In the genomic region with DNA sequence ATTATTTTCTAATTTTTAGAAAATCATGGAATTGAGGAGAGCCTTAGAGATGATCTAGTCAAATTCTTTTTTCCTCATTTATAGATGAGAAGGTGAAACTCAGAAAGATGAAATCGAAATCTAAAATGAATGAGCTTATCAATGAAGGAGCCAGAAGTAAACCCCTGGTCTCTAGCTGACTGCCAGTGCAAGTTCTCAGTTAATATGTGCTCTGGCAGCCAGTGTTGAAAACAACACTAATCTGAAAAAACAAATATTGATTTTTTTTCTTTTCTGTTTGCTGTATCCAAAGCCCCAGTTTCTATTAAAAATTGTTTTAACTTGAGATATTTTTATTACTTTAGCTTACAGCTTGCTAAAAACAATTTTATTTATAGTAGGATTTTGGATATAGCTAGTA, we compare ENCODE assay signal across 21 cellular contexts. TPM values are rescaled to one million over a fixed set of nuclear protein-coding genes. Genes with fewer than 3 reads are reported as not detected.
"Had no signal": no experiment of that assay in that cellular context is flagged by ENCODE, and none has a peak within 500 bp of the region (broad histone marks: within the 10 kb centered on the region; RNA-seq: fewer than 3 reads in every experiment).

No MANE protein-coding gene starts in this region.

- ATAC-seq: activated T-cell treated with anti-CD3 and anti-CD28 coated beads, Interleukin-2, amount 50 U/mL, for 4 hours; T-cell had no signal

- DNase-seq: activated CD4-positive, alpha-beta memory T cell treated with anti-CD3 and anti-CD28 coated beads for 36 hours; activated CD4-positive, alpha-beta T cell treated with anti-CD3 and anti-CD28 coated beads, Interleukin-2, amount 10 ng/mL, durations not matched to agents 7 days and 5 days; activated CD4-positive, CD25-positive, alpha-beta regulatory T cell; activated CD8-positive, alpha-beta memory T cell treated with anti-CD3 and anti-CD28 coated beads for 24 hours; activated effector memory CD4-positive, alpha-beta T cell treated with anti-CD3 and anti-CD28 coated beads, Interleukin-2, amount 50 U/mL, for 16 hours; activated naive CD4-positive, alpha-beta T cell treated with anti-CD3 and anti-CD28 coated beads for 36 hours; activated T-cell treated with anti-CD3 and anti-CD28 coated beads, Interleukin-2, amount 50 U/mL, for 4 hours; amygdala; KG1; NCI-H1105; NCI-H1436 treated with DMSO at 0.1 percent for 48 hours; NCI-H1930; NCI-H748 treated with DMSO at 0.1 percent for 48 hours; SIG-M5; T-cell; T-helper 2 cell had no signal

RNA-seq across cellular contexts. Expression of a gene that starts 21.5 kb away (rescaled TPM):
- total RNA-seq: activated CD4-positive, alpha-beta memory T cell treated with anti-CD3 and anti-CD28 coated beads for 36 hours; activated CD4-positive, alpha-beta T cell treated with anti-CD3 and anti-CD28 coated beads, Interleukin-2, amount 10 ng/mL, durations not matched to agents 7 days and 5 days; activated naive CD4-positive, alpha-beta T cell treated with anti-CD3 and anti-CD28 coated beads for 36 hours; activated T-cell treated with anti-CD3 and anti-CD28 coated beads, Interleukin-2, amount 50 U/mL, for 4 hours; astrocyte; cardiac muscle cell; MCF 10A; OCI-LY7; RPMI7951; T-cell had no signal
